27 cellular contexts compared by ENCODE assay signal in the genomic region with DNA sequence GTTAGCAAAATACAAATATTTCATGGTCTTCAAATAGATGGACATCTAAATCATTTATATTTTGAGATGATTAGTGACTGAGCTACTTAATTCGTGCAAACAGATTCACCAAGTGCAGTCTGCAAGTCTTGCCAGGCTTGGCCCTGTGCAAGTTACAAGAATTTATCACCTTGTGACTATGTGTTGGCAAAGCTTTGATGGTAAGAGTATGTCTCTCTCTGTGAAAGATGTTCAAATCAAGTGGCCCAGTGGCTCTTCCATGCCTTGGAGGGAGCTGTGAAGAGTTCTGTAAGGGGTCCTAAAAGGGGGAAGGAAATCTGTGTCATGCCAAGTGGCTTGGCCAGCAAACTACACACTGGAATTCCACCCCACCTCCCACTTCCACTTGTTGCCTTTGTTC.
DNase-seq lines count a peak whose midpoint lies in the region; ATAC-seq, FAIRE-seq and TF ChIP-seq lines count a peak whose summit lies in the region.
"Had no signal": no experiment of that assay in that cellular context is flagged by ENCODE, and none has a peak within 500 bp of the region (broad histone marks: within the 10 kb centered on the region; RNA-seq: fewer than 3 reads in every experiment).

No MANE protein-coding gene starts in this region.

- H3K23ac ChIP-seq in H9 (ENCODE audit: insufficient read length, low read depth, low read length) (no peak overlapping the region), H1 (ENCODE audit: insufficient read length) (no peak overlapping the region)

- H3K9me3 Mint-ChIP-seq in GM23338 (peaks cover 97% of the 10 kb centered on the region), H9 (peaks cover 6 to 12% of the 10 kb centered on the region in 2 experiments; a peak in 4 of 5 replicates), CD14-positive monocyte (peaks cover 0 to 21% (median 6%) of the 10 kb centered on the region in 7 donors)

- H3K4me3 ChIP-seq in GM23338 (peak overlapping the region; percentile 42; the same call in 1 of the 2 replicates), H1 (ENCODE audit: extremely low read depth in 1 of 4, insufficient read depth in 2 of 4, low read depth in 3 of 4, low read length in 4 of 4) (peak overlapping the region in 1 of 4 experiments; percentile 45; a peak in 1 of 8 replicates), osteoblast (ENCODE audit: insufficient read depth, low read length) (no peak overlapping the region)
- H3K4me3 ChIP-seq: BLaER1, GM12878 had no signal

- no peak overlapping the region for H4K8ac ChIP-seq in H9 (replicated peaks; ENCODE audit: insufficient read length, low read depth, low read length)
- H4K8ac ChIP-seq in H1 (ENCODE audit: extremely low read depth, insufficient read depth, low read length): no peak overlapping the region

- H3F3A ChIP-seq in GM23338 (replicated peaks; ENCODE audit: low read depth): 0 out of 2 replicates have a peak, but pooled peaks cover 4% of the 10 kb centered on the region

- peaks cover 7% of the 10 kb centered on the region for H3K9me2 ChIP-seq in GM23338 (ENCODE audit: insufficient read depth)

- CTCF ChIA-PET in H1 (lab: Charles Lee; ENCODE audit: partially characterized antibody): interaction anchor here (1.1 to 1.2 kb wide), 2 partner anchors 14 to 225 kb away, joined by 3 to 4 read pairs; no protein-coding TSS in a partner anchor

- H4K20me1 ChIP-seq in GM23338 (replicated peaks; ENCODE audit: insufficient read depth) (no peaks in the 10 kb centered on the region), H9 (ENCODE audit: control insufficient read depth, insufficient read depth, insufficient read length) (no peaks in the 10 kb centered on the region), H1 (replicated peaks in 1 of 2; ENCODE audit: control insufficient read depth in 1 of 2, insufficient read depth in 2 of 2, low read length in 2 of 2) (no peaks in the 10 kb centered on the region), osteoblast (ENCODE audit: insufficient read depth, low read length) (no peaks in the 10 kb centered on the region)
- H4K20me1 ChIP-seq: BLaER1 had no signal

- no peaks in the 10 kb centered on the region for H3K36me3 ChIP-seq in GM23338 (ENCODE audit: insufficient read depth)
- no peaks in the 10 kb centered on the region for H3K36me3 ChIP-seq in H1 (ENCODE audit: control insufficient read depth in 2 of 4, insufficient read depth in 4 of 4, low read length in 3 of 4)
- no peaks in the 10 kb centered on the region for H3K36me3 ChIP-seq in osteoblast (ENCODE audit: insufficient read depth, low read length)
- H3K36me3 ChIP-seq: BE2C, BLaER1 had no signal

- H2BK5ac ChIP-seq in H9 (ENCODE audit: insufficient read length, low read length) (no peak overlapping the region), H1 (ENCODE audit: low read depth, low read length) (no peak overlapping the region; the same call in 1 of the 2 replicates)

- no peak overlapping the region for H3K9ac ChIP-seq in H9 (ENCODE audit: extremely low read depth, insufficient read length, low read length)
- no peak overlapping the region for H3K9ac ChIP-seq in H1 (replicated peaks in 1 of 4; ENCODE audit: extremely low read depth in 1 of 4, low read depth in 3 of 4, low read length in 3 of 4)
- H3K9ac ChIP-seq: BLaER1 had no signal

- H3K4me2 ChIP-seq in GM23338 (peak overlapping the region; percentile 69), H9 (ENCODE audit: insufficient read depth, insufficient read length, low read length) (peak overlapping the region; percentile 55), H1 (ENCODE audit: insufficient read depth in 1 of 2, low read depth in 2 of 2, low read length in 2 of 2) (peak overlapping the region in 1 of 2 experiments; percentile 73; a peak in 1 of 4 replicates), osteoblast (ENCODE audit: insufficient read depth, low read length) (no peak overlapping the region)
- H3K4me2 ChIP-seq: BLaER1 had no signal

- H2AFZ ChIP-seq in GM23338 (no peak overlapping the region), H9 (ENCODE audit: low read length) (no peak overlapping the region), H1 (ENCODE audit: low read length) (no peak overlapping the region), osteoblast (ENCODE audit: low read length) (no peak overlapping the region)

- H3K4ac ChIP-seq in H9 (ENCODE audit: low read depth, low read length) (no peak overlapping the region), H1 (replicated peaks; ENCODE audit: insufficient read length, low read depth, low read length) (no peak overlapping the region)

- H3K18ac ChIP-seq in H9 (ENCODE audit: insufficient read length, low read depth, low read length) (peak overlapping the region; percentile 7), H1 (ENCODE audit: extremely low read depth, low read length) (no peak overlapping the region)

- no peak overlapping the region for H2AK5ac ChIP-seq in H9 (ENCODE audit: insufficient read length, low read length)
- H2AK5ac ChIP-seq in H1 (ENCODE audit: low read depth, low read length): peak overlapping the region; percentile 47; the same call in 1 of the 2 replicates

- H2BK120ac ChIP-seq in H9 (ENCODE audit: low read depth, low read length, poor library complexity, severe bottlenecking) (no peak overlapping the region), H1 (replicated peaks; ENCODE audit: low read depth, low read length) (no peak overlapping the region)

- DNase-seq in GM23338 (ENCODE audit: low spot score): no peak
- DNase-seq in H9: no peak
- DNase-seq in H1 (ENCODE audit: low read depth in 1 of 2, low spot score in 2 of 2): no peak
- DNase-seq in osteoblast (ENCODE audit: insufficient read length, low spot score, missing footprints): peak; percentile 79
- no peak for DNase-seq in CD14-positive monocyte (ENCODE audit: low spot score)
- DNase-seq: 8988T; ACHN; BE2C; C1 segment of cervical spinal cord; Caco-2; Calu3; CD4-positive, alpha-beta T cell; CD8-positive, alpha-beta T cell; DMS153; DMS53; DMS79; DND-41; EL; GDM1 had no signal

- no peak overlapping the region for H3K27ac ChIP-seq in GM23338 (ENCODE audit: low read depth)
- H3K27ac ChIP-seq in H9 (ENCODE audit: insufficient read length, low read depth, low read length): no peak overlapping the region
- H3K27ac ChIP-seq in H1 (ENCODE audit: low read depth, low read length): no peak overlapping the region
- H3K27ac ChIP-seq in osteoblast (ENCODE audit: low read depth, low read length): no peak overlapping the region
- H3K27ac ChIP-seq: BLaER1 had no signal

- H3K27me3 ChIP-seq in GM23338 (ENCODE audit: insufficient read depth) (no peaks in the 10 kb centered on the region), H9 (ENCODE audit: insufficient read depth, low read length) (no peaks in the 10 kb centered on the region), H1 (replicated peaks in 1 of 4; ENCODE audit: control insufficient read depth in 3 of 4, extremely low read depth in 1 of 4, insufficient read depth in 3 of 4, low read length in 3 of 4) (no peaks in the 10 kb centered on the region), osteoblast (ENCODE audit: insufficient read depth, low read length) (no peaks in the 10 kb centered on the region)
- H3K27me3 ChIP-seq: BE2C, BLaER1 had no signal

- H2BK12ac ChIP-seq in H9 (ENCODE audit: insufficient read length, low read depth, low read length): no peak overlapping the region
- H2BK12ac ChIP-seq in H1 (ENCODE audit: low read depth, low read length): peak overlapping the region; percentile 35; the same call in 1 of the 2 replicates

- no peak overlapping the region for H4K91ac ChIP-seq in H9 (ENCODE audit: insufficient read length, low read depth, low read length)
- H4K91ac ChIP-seq in H1 (replicated peaks; ENCODE audit: insufficient read length, low read length): no peak overlapping the region

- H3K9me3 ChIP-seq in H9 (ENCODE audit: control insufficient read depth, low read depth, low read length) (no peaks in the 10 kb centered on the region), H1 (ENCODE audit: insufficient read depth in 2 of 2, low read depth in 1 of 2, low read length in 1 of 2) (no peaks in the 10 kb centered on the region), osteoblast (ENCODE audit: low read depth, low read length) (no peaks in the 10 kb centered on the region)
- H3K9me3 ChIP-seq: BE2C, Caco-2 had no signal

- H4K5ac ChIP-seq in H9 (ENCODE audit: insufficient read length, low read depth, low read length) (no peak overlapping the region), H1 (ENCODE audit: insufficient read length, low read depth, low read length) (no peak overlapping the region)

- H3K79me2 ChIP-seq in GM23338 (replicated peaks; ENCODE audit: insufficient read depth): no peaks in the 10 kb centered on the region
- H3K79me2 ChIP-seq in H9 (ENCODE audit: insufficient read depth, low read length): no peaks in the 10 kb centered on the region; the same call in 1 of the 2 replicates
- no peaks in the 10 kb centered on the region; a peak in 1 of 4 replicates for H3K79me2 ChIP-seq in H1 (ENCODE audit: control insufficient read depth in 1 of 2, insufficient read depth in 2 of 2, low read length in 2 of 2)
- H3K79me2 ChIP-seq in osteoblast (ENCODE audit: insufficient read depth, low read length): no peaks in the 10 kb centered on the region

- no peak for TF ChIP-seq CTCF in GM23338 (conservative IDR thresholded peaks at IDR 0.05; ENCODE audit: low read depth in 2 of 2)
- TF ChIP-seq CTCF in H9 (conservative IDR thresholded peaks at IDR 0.05): no peak
- no peak for TF ChIP-seq CTCF in H1 (IDR thresholded peaks at IDR 0.05; ENCODE audit: control extremely low read depth in 1 of 3, insufficient read depth in 1 of 3, low read depth in 1 of 3, low read length in 3 of 3)
- no peak for TF ChIP-seq CTCF in osteoblast (IDR thresholded peaks at IDR 0.05; ENCODE audit: extremely low read depth, low read depth, low read length)
- TF ChIP-seq CTCF in CD14-positive monocyte (IDR thresholded peaks at IDR 0.05): no peak

- no peak for TF ChIP-seq POLR2A in H1 (IDR thresholded peaks at IDR 0.05; ENCODE audit: control extremely low read depth in 1 of 2, low read depth in 2 of 2, low read length in 2 of 2)

- POLR2A ChIA-PET in H1 (lab: Charles Lee; ENCODE audit: partially characterized antibody): interaction anchor here (1.0 to 2.2 kb wide), 3 partner anchors 16 to 45 kb away, joined by 4 to 15 read pairs (median 5); no protein-coding TSS in a partner anchor

- no peak overlapping the region for H3K4me3 Mint-ChIP-seq in GM23338
- no peak overlapping the region for H3K4me3 Mint-ChIP-seq in H9
- no peak overlapping the region for H3K4me3 Mint-ChIP-seq in CD14-positive monocyte
- H3K4me3 Mint-ChIP-seq: CD4-positive, alpha-beta T cell; CD8-positive, alpha-beta T cell had no signal

- intact Hi-C loops in CD14-positive monocyte (cut with micrococcal nuclease): no loop called here

- no CpG with 5 or more reads among the region's 1 CpG for WGBS in H9 (ENCODE audit: extremely low coverage, insufficient read length, low lambda C conversion rate)
- 88% methylated on average over 1 of the region's 1 CpG; no CpG with 5 or more reads in 1 of the 2 experiments for WGBS in H1 (ENCODE audit: extremely low coverage in 1 of 2, insufficient coverage in 1 of 2, insufficient read length in 1 of 2, insufficient replicate concordance in 2 of 2, low coverage in 1 of 2, low lambda C conversion rate in 2 of 2, missing lambda C conversion rate in 1 of 2), 2 experiments

- H3K27me3 Mint-ChIP-seq in GM23338 (ENCODE audit: insufficient read depth, low read depth, poor library complexity) (no peaks in the 10 kb centered on the region), H9 (ENCODE audit: low read depth) (no peaks in the 10 kb centered on the region), CD14-positive monocyte (ENCODE audit: low read depth in 3 of 3) (peaks cover 2 to 3% (median 2%) of the 10 kb centered on the region in 3 donors)
- H3K27me3 Mint-ChIP-seq: CD4-positive, alpha-beta T cell had no signal

- H3K79me1 ChIP-seq in H9 (ENCODE audit: insufficient read depth, low read depth, low read length, poor library complexity, severe bottlenecking): no peaks in the 10 kb centered on the region
- H3K79me1 ChIP-seq in H1 (ENCODE audit: low read depth, low read length): no peaks in the 10 kb centered on the region

- H3K4me1 Mint-ChIP-seq in GM23338 (no peaks in the 10 kb centered on the region), H9 (peaks cover 23 to 38% of the 10 kb centered on the region in 2 experiments), CD14-positive monocyte (no peaks in the 10 kb centered on the region)

- H2BK20ac ChIP-seq in H9 (ENCODE audit: low read depth, low read length, poor library complexity, severe bottlenecking) (no peak overlapping the region), H1 (ENCODE audit: low read length) (peak overlapping the region; percentile 82; the same call in 1 of the 2 replicates)

- H3K56ac ChIP-seq in H9 (ENCODE audit: insufficient read length, low read depth, low read length): no peak overlapping the region
- no peak overlapping the region for H3K56ac ChIP-seq in H1 (replicated peaks; ENCODE audit: insufficient read length, low read depth, low read length)

- H3K14ac ChIP-seq in H9 (ENCODE audit: insufficient read depth, low read length): peak overlapping the region; percentile 53; the same call in 1 of the 2 replicates
- H3K14ac ChIP-seq in H1 (ENCODE audit: insufficient read length): no peak overlapping the region

- no peak overlapping the region for H3T11ph ChIP-seq in H9 (ENCODE audit: low read length)

- no peak overlapping the region for H3K27ac Mint-ChIP-seq in GM23338
- peak overlapping the region in 1 of 3 experiments; percentile 65; a peak in 1 of 7 replicates for H3K27ac Mint-ChIP-seq in H9
- no peak overlapping the region for H3K27ac Mint-ChIP-seq in CD14-positive monocyte
- H3K27ac Mint-ChIP-seq: CD4-positive, alpha-beta T cell; CD8-positive, alpha-beta T cell had no signal

- peaks cover 29% of the 10 kb centered on the region for H3K36me3 Mint-ChIP-seq in GM23338 (ENCODE audit: low read depth)
- H3K36me3 Mint-ChIP-seq in H9 (ENCODE audit: insufficient read depth in 1 of 3, low read depth in 3 of 3): peaks cover 2 to 19% (median 2%) of the 10 kb centered on the region in 3 experiments; a peak in 4 of 7 replicates
- H3K36me3 Mint-ChIP-seq in CD14-positive monocyte: no peaks in the 10 kb centered on the region
- H3K36me3 Mint-ChIP-seq: CD8-positive, alpha-beta T cell had no signal

- H3K23me2 ChIP-seq in H9 (ENCODE audit: insufficient read length, low read depth, low read length, poor library complexity, severe bottlenecking) (peaks cover 5% of the 10 kb centered on the region), H1 (ENCODE audit: low read depth, low read length) (peaks cover 2% of the 10 kb centered on the region; the same call in 1 of the 2 replicates)

- FAIRE-seq in H1 (lab: Jason Lieb, UNC): no peak
- FAIRE-seq: A204.1, D721Med, GM12878, GM12892, GM18507 had no signal

- no peak for TF ChIP-seq EP300 in H1 (IDR thresholded peaks at IDR 0.05; ENCODE audit: borderline replicate concordance in 1 of 2, low read depth in 2 of 2, low read length in 2 of 2)

- no peak for TF ChIP-seq RAD21 in H1 (IDR thresholded peaks at IDR 0.05 in 1 of 2, conservative IDR thresholded peaks at IDR 0.05 in 1 of 2; ENCODE audit: low read depth in 2 of 2, low read length in 2 of 2)

- H3K4me1 ChIP-seq in GM23338 (ENCODE audit: insufficient read depth) (peaks cover 14% of the 10 kb centered on the region), H9 (ENCODE audit: insufficient read depth, low read length) (peaks cover 2% of the 10 kb centered on the region; the same call in 1 of the 2 replicates), H1 (replicated peaks in 1 of 4; ENCODE audit: control insufficient read depth in 3 of 4, insufficient read depth in 4 of 4, low read length in 3 of 4) (peaks cover 3 to 17% (median 8%) of the 10 kb centered on the region in 4 experiments; a peak in 6 of 7 replicates), osteoblast (ENCODE audit: insufficient read depth, low read length) (no peaks in the 10 kb centered on the region)
- H3K4me1 ChIP-seq: BE2C, BLaER1, Caco-2 had no signal

- ATAC-seq in GM23338: no peak
- ATAC-seq in GM18870 (IDR thresholded peaks at IDR 0.05; ENCODE audit: unreplicated experiment): no peak
- ATAC-seq in GM18520 (IDR thresholded peaks at IDR 0.05; ENCODE audit: unreplicated experiment): no peak
- ATAC-seq: CD8-positive, alpha-beta T cell; GM12878 had no signal

- no peak overlapping the region for H2BK15ac ChIP-seq in H9 (ENCODE audit: low read depth, low read length)
- 0 out of 2 replicates have a peak overlapping the region, but pooled peaks have one; percentile 75 for H2BK15ac ChIP-seq in H1 (ENCODE audit: low read length)
